In the genomic region with DNA sequence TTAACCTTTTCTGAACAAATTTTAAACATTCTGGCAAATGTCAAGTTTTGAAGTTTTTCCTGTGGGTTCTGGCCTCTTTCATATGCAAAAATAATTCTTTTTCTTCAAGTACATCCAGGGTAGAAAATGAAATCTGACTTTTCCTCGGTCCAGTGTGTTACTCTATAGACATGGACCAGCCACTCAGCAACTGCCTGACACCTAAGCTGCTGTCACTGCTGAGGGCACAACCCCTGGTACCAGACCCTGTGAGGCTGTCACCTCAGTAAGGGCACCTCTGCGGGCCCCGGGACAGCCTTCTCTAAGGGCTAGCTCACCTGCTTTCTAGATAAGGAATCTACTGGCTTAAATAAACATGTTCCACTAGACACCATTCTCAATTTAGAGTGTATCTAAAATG, we compare ENCODE assay signal across 26 cellular contexts. TPM values are rescaled to one million over a fixed set of nuclear protein-coding genes. Genes with fewer than 3 reads are reported as not detected.
DNase-seq lines count a peak whose midpoint lies in the region; ATAC-seq and TF ChIP-seq lines count a peak whose summit lies in the region.
"Had no signal": no experiment of that assay in that cellular context is flagged by ENCODE, and none has a peak within 500 bp of the region (broad histone marks: within the 10 kb centered on the region; RNA-seq: fewer than 3 reads in every experiment).

No MANE protein-coding gene starts in this region.

- TF ChIP-seq CTCF in IMR-90 (conservative IDR thresholded peaks at IDR 0.05; ENCODE audit: low read depth, low read length): no peak
- TF ChIP-seq CTCF in ascending aorta (IDR thresholded peaks at IDR 0.05): no peak
- TF ChIP-seq CTCF in lower lobe of right lung (IDR thresholded peaks at IDR 0.05): no peak
- no peak for TF ChIP-seq CTCF in thyroid gland (IDR thresholded peaks at IDR 0.05)
- TF ChIP-seq CTCF in PC-3 (conservative IDR thresholded peaks at IDR 0.05; ENCODE audit: low read depth, low read length): no peak

- no peak overlapping the region for H3K9ac ChIP-seq in IMR-90 (ENCODE audit: low read depth, low read length)
- H3K9ac ChIP-seq in PC-3 (ENCODE audit: low read length): no peak overlapping the region

- dilution Hi-C loops in IMR-90 (cut with HindIII; ENCODE audit: low sequenced_read_pairs, unreplicated experiment): no loop called here

- H2BK120ac ChIP-seq in IMR-90 (ENCODE audit: low read depth, low read length): no peak overlapping the region

- H3K36me3 ChIP-seq in IMR-90 (ENCODE audit: control insufficient read depth, insufficient read depth, low read length): peaks cover 48% of the 10 kb centered on the region
- H3K36me3 ChIP-seq in ascending aorta: peaks cover 24 to 33% of the 10 kb centered on the region in 2 donors
- H3K36me3 ChIP-seq in lower lobe of right lung: peaks cover 76% of the 10 kb centered on the region
- H3K36me3 ChIP-seq in thyroid gland: peaks cover 16 to 28% of the 10 kb centered on the region in 2 donors
- H3K36me3 ChIP-seq in PC-3 (ENCODE audit: low read depth, low read length): no peaks in the 10 kb centered on the region

- H2BK20ac ChIP-seq in IMR-90 (ENCODE audit: low read depth, low read length): no peak overlapping the region

- POLR2A ChIA-PET in IMR-90 (lab: Charles Lee; ENCODE audit: unreplicated experiment): interaction anchor here (0.5 kb wide), 1 partner anchor 9 kb away, joined by 13 read pairs; no protein-coding TSS in a partner anchor
- POLR2A ChIA-PET in PC-3 (lab: Charles Lee; ENCODE audit: unreplicated experiment): no interaction called here

- no peak overlapping the region for H3K14ac ChIP-seq in IMR-90 (replicated peaks; ENCODE audit: low read depth, low read length)

- WGBS in IMR-90 (ENCODE audit: extremely low coverage in 2 of 2, insufficient read length in 1 of 2), 2 experiments: 43% methylated on average over 1 of the region's 3 CpGs; no CpG with 5 or more reads in 1 of the 2 experiments
- 45 to 70% methylated on average over 3 of the region's 3 CpGs for WGBS in thyroid gland, 2 donors

- in situ Hi-C loops in IMR-90 (cut with MboI; ENCODE audit: low sequenced_read_pairs): no loop called here

- H3K4me3 ChIP-seq in IMR-90 (ENCODE audit: insufficient read depth, low read depth, low read length) (no peak overlapping the region), ascending aorta (no peak overlapping the region), lower lobe of right lung (no peak overlapping the region), thyroid gland (replicated peaks in 1 of 3) (no peak overlapping the region), PC-3 (ENCODE audit: low read length) (no peak overlapping the region)
- H3K4me3 ChIP-seq: lung, MG63 had no signal

- peaks cover 22% of the 10 kb centered on the region for H4K20me1 ChIP-seq in IMR-90 (ENCODE audit: insufficient read depth, low read length)
- no peaks in the 10 kb centered on the region for H4K20me1 ChIP-seq in PC-3 (ENCODE audit: low read length)

- ATAC-seq in IMR-90 (ENCODE audit: low read depth): no peak
- ATAC-seq in lower lobe of right lung: no peak
- ATAC-seq in PC-3: no peak
- ATAC-seq: natural killer cell, Panc1 had no signal

- H2AK5ac ChIP-seq in IMR-90 (ENCODE audit: low read depth, low read length): 0 out of 2 replicates have a peak overlapping the region, but pooled peaks have one; percentile 31

- H3K4me1 ChIP-seq in IMR-90 (ENCODE audit: control insufficient read depth, insufficient read depth, low read length): peaks cover 16% of the 10 kb centered on the region
- peaks cover 10 to 21% of the 10 kb centered on the region in 2 donors for H3K4me1 ChIP-seq in ascending aorta
- peaks cover 11% of the 10 kb centered on the region for H3K4me1 ChIP-seq in lower lobe of right lung
- peaks cover 28 to 43% of the 10 kb centered on the region in 2 donors for H3K4me1 ChIP-seq in thyroid gland
- no peaks in the 10 kb centered on the region for H3K4me1 ChIP-seq in PC-3 (ENCODE audit: insufficient read depth, low read length)

- no peak overlapping the region for H4K5ac ChIP-seq in IMR-90 (ENCODE audit: low read depth, low read length)

- intact Hi-C loops in IMR-90 (cut with micrococcal nuclease): no loop called here
- intact Hi-C loops in ascending aorta (cut with DNase I): no loop called here
- intact Hi-C loops in lower lobe of right lung (cut with DNase I): no loop called here
- intact Hi-C loops in thyroid gland (cut with DNase I): no loop called here
- intact Hi-C loops in PC-3 (cut with micrococcal nuclease): no loop called here

- H3K18ac ChIP-seq in IMR-90 (ENCODE audit: low read depth, low read length): no peak overlapping the region

- H2AK9ac ChIP-seq in IMR-90 (replicated peaks; ENCODE audit: low read depth, low read length, poor library complexity): no peak overlapping the region

- DNase-seq in IMR-90 (no peak), ascending aorta (ENCODE audit: low spot score in 2 of 2) (no peak), lower lobe of right lung (no peak), thyroid gland (peak in 1 of 2 donors; percentile 32), PC-3 (no peak), DMS 273 treated with DMSO at 0.1 percent for 48 hours (lab: John Stamatoyannopoulos, UW) (no peak), C1 segment of cervical spinal cord (lab: John Stamatoyannopoulos, UW) (no peak)
- DNase-seq: activated CD4-positive, alpha-beta T cell treated with anti-CD3 and anti-CD28 coated beads, Interleukin-2, amount 10 ng/mL, durations not matched to agents 24 days and 14 days; activated gamma-delta T cell; activated T-cell treated with anti-CD3 and anti-CD28 coated beads, Interleukin-2, amount 50 U/mL, for 1 hour; DMS53; erythroblast; head of caudate nucleus; KG1; kidney; MG63; natural killer cell; NCI-H2081; NCI-H526; occipital lobe; retina; SIG-M5; small intestine; stimulated activated naive CD4-positive, alpha-beta T cell treated with Interleukin-2 at 50 U/mL for 16 hours had no signal

- no peak overlapping the region for H3K27ac ChIP-seq in IMR-90 (ENCODE audit: insufficient read depth, low read length)
- peak overlapping the region; percentile 88 to 89 for H3K27ac ChIP-seq in ascending aorta
- H3K27ac ChIP-seq in lower lobe of right lung: peak overlapping the region; percentile 36
- H3K27ac ChIP-seq in thyroid gland: peak overlapping the region; percentile 32 to 69 (median 53)
- no peak overlapping the region for H3K27ac ChIP-seq in PC-3 (ENCODE audit: low read length)

- H3K4ac ChIP-seq in IMR-90 (ENCODE audit: low read depth, low read length): no peak overlapping the region

- H4K91ac ChIP-seq in IMR-90 (ENCODE audit: insufficient read depth, low read depth, low read length): no peak overlapping the region

- no peaks in the 10 kb centered on the region for H3K9me2 ChIP-seq in PC-3 (replicated peaks; ENCODE audit: low read length)

- CTCF ChIA-PET in IMR-90 (lab: Yijun Ruan, JAX) (no interaction called here), PC-3 (lab: Charles Lee) (no interaction called here)

- H3K79me1 ChIP-seq in IMR-90 (ENCODE audit: low read depth in 1 of 2, low read length in 2 of 2): peaks cover 0 to 15% of the 10 kb centered on the region in 2 experiments; a peak in 1 of 4 replicates

- H3K23ac ChIP-seq in IMR-90 (ENCODE audit: low read depth, low read length): no peak overlapping the region

- H3K9me1 ChIP-seq in IMR-90 (ENCODE audit: insufficient read depth, low read length): peaks cover 26% of the 10 kb centered on the region

- BruUV-seq in IMR-90 (replicated peaks; lab: Mats Ljungman, UMichigan): no TSS peak
- no TSS peak for BruUV-seq in PC-3 (replicated peaks; lab: Mats Ljungman, UMichigan)

- H2AFZ ChIP-seq in IMR-90 (replicated peaks; ENCODE audit: low read length, poor library complexity) (no peak overlapping the region), PC-3 (ENCODE audit: low read length) (no peak overlapping the region)

- TF ChIP-seq POLR2A in IMR-90 (IDR thresholded peaks at IDR 0.05; ENCODE audit: low read depth, low read length): no peak
- TF ChIP-seq POLR2A in thyroid gland (IDR thresholded peaks at IDR 0.05): no peak

- H4K8ac ChIP-seq in IMR-90 (ENCODE audit: low read depth in 2 of 2, low read length in 2 of 2): no peak overlapping the region

- H3K4me2 ChIP-seq in IMR-90 (ENCODE audit: low read depth, low read length): no peak overlapping the region
- no peak overlapping the region for H3K4me2 ChIP-seq in PC-3 (ENCODE audit: low read length)

- no peaks in the 10 kb centered on the region for H3K9me3 ChIP-seq in IMR-90 (ENCODE audit: control insufficient read depth, insufficient read depth, low read length)
- H3K9me3 ChIP-seq in ascending aorta: no peaks in the 10 kb centered on the region
- no peaks in the 10 kb centered on the region for H3K9me3 ChIP-seq in lower lobe of right lung
- no peaks in the 10 kb centered on the region for H3K9me3 ChIP-seq in thyroid gland
- H3K9me3 ChIP-seq in PC-3 (ENCODE audit: low read length): no peaks in the 10 kb centered on the region
- H3K9me3 ChIP-seq: MG63 had no signal

- H3K79me2 ChIP-seq in PC-3 (ENCODE audit: low read length): no peaks in the 10 kb centered on the region

- no peak overlapping the region for H2BK5ac ChIP-seq in IMR-90 (ENCODE audit: low read depth, low read length, poor library complexity, severe bottlenecking)

- H3K56ac ChIP-seq in IMR-90 (ENCODE audit: extremely low read depth, insufficient read depth, low read length): no peak overlapping the region

- TF ChIP-seq RAD21 in IMR-90 (IDR thresholded peaks at IDR 0.05; ENCODE audit: low read length): no peak

- no peak overlapping the region for H2BK15ac ChIP-seq in IMR-90 (ENCODE audit: low read depth, low read length)

- no peaks in the 10 kb centered on the region for H3F3A ChIP-seq in PC-3 (ENCODE audit: low read length, unreplicated experiment)

- no peaks in the 10 kb centered on the region for H3K27me3 ChIP-seq in IMR-90 (ENCODE audit: control insufficient read depth, insufficient read depth, low read length)
- no peaks in the 10 kb centered on the region for H3K27me3 ChIP-seq in ascending aorta
- no peaks in the 10 kb centered on the region for H3K27me3 ChIP-seq in lower lobe of right lung (ENCODE audit: low read depth)
- no peaks in the 10 kb centered on the region for H3K27me3 ChIP-seq in thyroid gland
- no peaks in the 10 kb centered on the region for H3K27me3 ChIP-seq in PC-3 (ENCODE audit: low read length)
- H3K27me3 ChIP-seq: MG63 had no signal

RNA-seq across cellular contexts. Expression of gene PPIL2, which starts 33.8 kb away (rescaled TPM):
- total RNA-seq in IMR-90 (2012; rRNA removed) (20.6 and 21.4 TPM in 2 replicates), ascending aorta (36.3 TPM), lower lobe of right lung (38.1 TPM), thyroid gland (100 to 1,000 TPM in 2 of 4 donors, 10 to 100 TPM in 2; 72.7 to 135 (median 108) TPM), PC-3 (2014; rRNA removed) (32.3 and 33.7 TPM in 2 replicates)
- 59.9 and 62.1 TPM in 2 replicates for polyA plus RNA-seq in IMR-90 (2012; rRNA removed)
- polyA plus RNA-seq in IMR-90 (2012; cell fraction: cytosol; rRNA removed): 29.9 and 41.9 TPM in 2 replicates
- 190 and 219 TPM in 2 replicates for polyA plus RNA-seq in IMR-90 (2012; cell fraction: nucleus; rRNA removed; ENCODE audit: low replicate concordance)

RNA-seq across cellular contexts. Expression of gene YPEL1, which starts 36.0 kb away (rescaled TPM):
- total RNA-seq in IMR-90 (2012; rRNA removed): 0.72 and 1.1 TPM in 2 replicates
- polyA plus RNA-seq in IMR-90 (2012; rRNA removed): 1.2 and 1.3 TPM in 2 replicates
- 1.5 and 2.4 TPM in 2 replicates for polyA plus RNA-seq in IMR-90 (2012; cell fraction: cytosol; rRNA removed)
- polyA plus RNA-seq in IMR-90 (2012; cell fraction: nucleus; rRNA removed; ENCODE audit: low replicate concordance): 1.5 and 3.2 TPM in 2 replicates
- 1.1 TPM for total RNA-seq in ascending aorta
- total RNA-seq in lower lobe of right lung: 7.6 TPM
- total RNA-seq in thyroid gland: 1 to 10 TPM; 4.1 to 6.7 (median 5.4) TPM
- total RNA-seq in PC-3 (2014; rRNA removed): 0.23 and 3.2 TPM in 2 replicates

RNA-seq across cellular contexts. Expression of gene SDF2L1, which starts 57.5 kb away (rescaled TPM):
- total RNA-seq in IMR-90 (2012; rRNA removed) (18.8 and 25.0 TPM in 2 replicates), ascending aorta (37.4 TPM), lower lobe of right lung (36.1 TPM), thyroid gland (100 to 1,000 TPM in 2 of 4 donors, 10 to 100 TPM in 2; 60.2 to 444 (median 210) TPM), PC-3 (2014; rRNA removed) (180 and 214 TPM in 2 replicates)
- polyA plus RNA-seq in IMR-90 (2012; rRNA removed): 51.1 and 72.6 TPM in 2 replicates
- polyA plus RNA-seq in IMR-90 (2012; cell fraction: cytosol; rRNA removed): 93.6 and 121 TPM in 2 replicates
- polyA plus RNA-seq in IMR-90 (2012; cell fraction: nucleus; rRNA removed; ENCODE audit: low replicate concordance): 11.1 and 41.3 TPM in 2 replicates

Comparison
In these comparisons a context has a peak if more than half of its experiments do, and no peak if none do; other contexts are left out.
1. H3K27ac ChIP-seq: peak in ascending aorta (2 of 2), lower lobe of right lung (single experiment) and thyroid gland (3 of 3); none in IMR-90 (single experiment) and PC-3 (single experiment).